ENCODE assay signal across 23 cellular contexts in genomic region chr10:69074532-69074931, GRCh38. TPM values are rescaled to one million over a fixed set of nuclear protein-coding genes. Genes with fewer than 3 reads are reported as not detected.
"Had no signal": no experiment of that assay in that cellular context is flagged by ENCODE, and none has a peak within 500 bp of the region (broad histone marks: within the 10 kb centered on the region; RNA-seq: fewer than 3 reads in every experiment).

No MANE protein-coding gene starts in this region.

- FAIRE-seq: endometrium, keratinocyte, pancreas had no signal

- H3K4me3 ChIP-seq: coronary artery, esophagus squamous epithelium, lower lobe of right lung, pancreas, right lobe of liver, smooth muscle cell, testis, tibial artery had no signal

- H3K9me3 ChIP-seq: esophagus squamous epithelium, lower lobe of right lung, pancreas, right lobe of liver, testis, tibial artery had no signal

- H3K4me1 ChIP-seq: esophagus squamous epithelium, lower lobe of right lung, pancreas, right lobe of liver, testis, tibial artery had no signal

- H3K27ac ChIP-seq: coronary artery, esophagus squamous epithelium, lower lobe of right lung, pancreas, right lobe of liver, testis, tibial artery had no signal

- H3K36me3 Mint-ChIP-seq: natural killer cell, type B pancreatic cell had no signal

- H3K27me3 Mint-ChIP-seq: effector memory CD8-positive, alpha-beta T cell had no signal

- H3K4me3 Mint-ChIP-seq: effector memory CD8-positive, alpha-beta T cell; natural killer cell; type B pancreatic cell had no signal

- H3K36me3 ChIP-seq: esophagus squamous epithelium, lower lobe of right lung, pancreas, right lobe of liver, tibial artery had no signal

- H3K27ac Mint-ChIP-seq: effector memory CD8-positive, alpha-beta T cell; natural killer cell; type B pancreatic cell had no signal

- H3K9me3 Mint-ChIP-seq: effector memory CD8-positive, alpha-beta T cell; natural killer cell; type B pancreatic cell had no signal

- DNase-seq: effector memory CD8-positive, alpha-beta T cell; esophagus squamous epithelium; foreskin melanocyte; head of caudate nucleus; left ventricle myocardium superior; lower lobe of right lung; natural killer cell; pancreas; right lobe of liver; stimulated activated CD4-positive, alpha-beta T cell treated with anti-CD3 and anti-CD28 coated beads, Interleukin-12 subunit alpha, Interleukin-12 subunit beta, amount 100 ng/mL, for 4 hours; stimulated activated CD4-positive, alpha-beta T cell treated with anti-CD3 and anti-CD28 coated beads, Interleukin-1b, Interleukin-23, amount 100 ng/mL, for 48 hours; stimulated activated CD4-positive, alpha-beta T cell treated with anti-CD3 and anti-CD28 coated beads, Interleukin-4, amount 100 ng/mL, for 1 hour; stimulated activated CD8-positive, alpha-beta memory T cell treated with anti-CD3 and anti-CD28 coated beads, Interleukin-4, amount 100 ng/mL, for 48 hours; stimulated activated naive CD8-positive, alpha-beta T cell treated with anti-CD3 and anti-CD28 coated beads, Interleukin-15, Interleukin-2, amounts not matched to agents 100 U/mL and 50 U/mL, for 24 hours; substantia nigra; testis; tibial artery had no signal

- H3K27me3 ChIP-seq: esophagus squamous epithelium, pancreas, right lobe of liver, testis, tibial artery had no signal

RNA-seq across cellular contexts. Expression of gene SRGN, which starts 13.4 kb away (rescaled TPM):
- polyA plus RNA-seq: neural cell, smooth muscle cell had no signal
